Comparison of ENCODE assay signal across 22 cellular contexts in the genomic region with DNA sequence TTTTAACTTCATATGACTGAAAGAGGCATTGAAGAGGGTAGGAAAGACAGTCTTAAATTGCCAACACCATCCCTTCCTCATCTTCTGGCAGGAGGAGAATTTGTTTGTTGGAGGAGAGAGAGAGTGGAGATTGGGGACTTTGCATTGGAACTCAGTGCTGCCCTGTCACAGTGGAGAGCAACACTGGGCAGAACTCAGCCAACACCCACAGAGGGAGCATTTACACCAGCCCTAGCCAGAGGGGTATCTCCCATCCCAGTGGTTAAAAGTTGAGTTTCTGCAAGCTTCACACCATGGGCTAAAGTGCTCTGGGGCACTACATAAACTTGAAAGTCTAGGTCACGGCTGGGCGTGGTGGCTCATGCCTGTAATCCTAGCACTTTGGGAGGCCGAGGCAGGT.
"Had no signal": no experiment of that assay in that cellular context is flagged by ENCODE, and none has a peak within 500 bp of the region (broad histone marks: within the 10 kb centered on the region; RNA-seq: fewer than 3 reads in every experiment).

No MANE protein-coding gene starts in this region.

- H3K4me1 ChIP-seq: adrenal gland, SJSA1 had no signal

- H3K4me1 Mint-ChIP-seq: activated CD4-positive, alpha-beta memory T cell treated with anti-CD3 and anti-CD28 coated beads, Interleukin-2, amount 10 ng/mL, durations not matched to agents 7 days and 5 days; activated CD4-positive, alpha-beta T cell treated with anti-CD3 and anti-CD28 coated beads, Interleukin-2, amount 10 ng/mL, durations not matched to agents 7 days and 5 days had no signal

- H3K36me3 ChIP-seq: adrenal gland, MG63, SJSA1 had no signal

- H3K27me3 ChIP-seq: adrenal gland, MG63, SJSA1 had no signal

- H3K27ac Mint-ChIP-seq: activated CD4-positive, alpha-beta memory T cell treated with anti-CD3 and anti-CD28 coated beads, Interleukin-2, amount 10 ng/mL, durations not matched to agents 7 days and 5 days; activated CD4-positive, alpha-beta T cell treated with anti-CD3 and anti-CD28 coated beads, Interleukin-2, amount 10 ng/mL, durations not matched to agents 7 days and 5 days; activated naive CD8-positive, alpha-beta T cell treated with anti-CD3 and anti-CD28 coated beads, Interleukin-2, amount 10 ng/mL, durations not matched to agents 7 days and 5 days; T-cell had no signal

- H3K4me3 Mint-ChIP-seq: activated CD4-positive, alpha-beta memory T cell treated with anti-CD3 and anti-CD28 coated beads, Interleukin-2, amount 10 ng/mL, durations not matched to agents 7 days and 5 days; activated CD4-positive, alpha-beta T cell treated with anti-CD3 and anti-CD28 coated beads, Interleukin-2, amount 10 ng/mL, durations not matched to agents 7 days and 5 days; activated naive CD8-positive, alpha-beta T cell treated with anti-CD3 and anti-CD28 coated beads, Interleukin-2, amount 10 ng/mL, durations not matched to agents 7 days and 5 days; T-cell had no signal

- H3K9me3 Mint-ChIP-seq: activated CD4-positive, alpha-beta memory T cell treated with anti-CD3 and anti-CD28 coated beads, Interleukin-2, amount 10 ng/mL, durations not matched to agents 7 days and 5 days; activated CD4-positive, alpha-beta T cell treated with anti-CD3 and anti-CD28 coated beads, Interleukin-2, amount 10 ng/mL, durations not matched to agents 7 days and 5 days; activated naive CD8-positive, alpha-beta T cell treated with anti-CD3 and anti-CD28 coated beads, Interleukin-2, amount 10 ng/mL, durations not matched to agents 7 days and 5 days; T-cell had no signal

- ATAC-seq: T-cell had no signal

- H3K36me3 Mint-ChIP-seq: activated naive CD8-positive, alpha-beta T cell treated with anti-CD3 and anti-CD28 coated beads, Interleukin-2, amount 10 ng/mL, durations not matched to agents 7 days and 5 days; T-cell had no signal

- H3K27ac ChIP-seq: adrenal gland, SJSA1 had no signal

- H3K4me3 ChIP-seq: adrenal gland, MG63, SJSA1 had no signal

- H3K27me3 Mint-ChIP-seq: activated CD4-positive, alpha-beta memory T cell treated with anti-CD3 and anti-CD28 coated beads, Interleukin-2, amount 10 ng/mL, durations not matched to agents 7 days and 5 days; activated CD4-positive, alpha-beta T cell treated with anti-CD3 and anti-CD28 coated beads, Interleukin-2, amount 10 ng/mL, durations not matched to agents 7 days and 5 days; activated naive CD8-positive, alpha-beta T cell treated with anti-CD3 and anti-CD28 coated beads, Interleukin-2, amount 10 ng/mL, durations not matched to agents 7 days and 5 days; T-cell had no signal

- H3K9me3 ChIP-seq: adrenal gland, MG63 had no signal

- DNase-seq: activated CD4-positive, alpha-beta memory T cell treated with anti-CD3 and anti-CD28 coated beads, Interleukin-2, amount 10 ng/mL, durations not matched to agents 7 days and 5 days; activated CD4-positive, alpha-beta T cell treated with anti-CD3 and anti-CD28 coated beads, Interleukin-2, amount 10 ng/mL, durations not matched to agents 7 days and 5 days; activated CD4-positive, CD25-positive, alpha-beta regulatory T cell; activated CD8-positive, alpha-beta memory T cell treated with anti-CD3 and anti-CD28 coated beads, Interleukin-2, amount 50 U/mL, for 48 hours; activated naive CD4-positive, alpha-beta T cell treated with anti-CD3 and anti-CD28 coated beads, Interleukin-2, amount 50 U/mL, for 16 hours; activated naive CD8-positive, alpha-beta T cell treated with anti-CD3 and anti-CD28 coated beads, Interleukin-2, amount 10 ng/mL, durations not matched to agents 7 days and 5 days; activated T-cell treated with anti-CD3 and anti-CD28 coated beads, Interleukin-2, amount 50 U/mL, for 1 hour; adrenal gland; anterior cingulate cortex; MG63; MV-4-11; NCI-H1092 treated with DMSO at 0.1 percent for 48 hours; NCI-H1436 treated with DMSO at 0.1 percent for 48 hours; NCI-H187; NCI-H2081; NCI-H510A treated with DMSO at 0.1 percent for 48 hours; NCI-H69; SHP77; T-cell; T-helper 2 cell; T1000 had no signal
